10 cellular contexts compared by ENCODE assay signal in the genomic region with DNA sequence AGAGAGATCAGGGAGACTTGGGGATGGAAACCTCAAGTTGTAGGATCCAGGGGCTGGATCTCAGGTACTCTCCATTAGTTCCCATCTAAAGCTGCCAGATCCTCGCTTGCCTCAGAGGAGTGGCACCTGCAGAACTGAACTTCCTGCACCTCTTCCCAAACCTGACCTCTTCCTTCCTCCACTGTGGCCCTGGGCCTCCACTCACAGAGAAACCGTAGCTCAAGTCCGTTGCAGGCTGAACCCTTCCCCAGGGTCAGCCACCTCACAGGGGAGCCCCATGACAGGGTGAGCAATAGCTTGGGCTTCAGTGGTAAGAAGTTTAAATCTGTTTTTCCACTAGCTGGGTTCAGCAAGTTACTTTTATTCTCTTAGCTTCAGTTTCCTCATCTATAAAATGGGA. TPM values are rescaled to one million over a fixed set of nuclear protein-coding genes. Genes with fewer than 3 reads are reported as not detected.
DNase-seq lines count a peak whose midpoint lies in the region; ATAC-seq, FAIRE-seq and TF ChIP-seq lines count a peak whose summit lies in the region.
"Had no signal": no experiment of that assay in that cellular context is flagged by ENCODE, and none has a peak within 500 bp of the region (broad histone marks: within the 10 kb centered on the region; RNA-seq: fewer than 3 reads in every experiment).

No MANE protein-coding gene starts in this region.

- H3K4me1 Mint-ChIP-seq in Caco-2 (ENCODE audit: low read depth, unreplicated experiment) = peaks cover 81% of the 10 kb centered on the region
- peaks cover 71% of the 10 kb centered on the region for H3K4me1 Mint-ChIP-seq in astrocyte (ENCODE audit: low read depth, unreplicated experiment)

- H3K4me3 Mint-ChIP-seq in Caco-2 (ENCODE audit: unreplicated experiment) = no peak overlapping the region
- no peak overlapping the region for H3K4me3 Mint-ChIP-seq in astrocyte (ENCODE audit: unreplicated experiment)

- H3K9me3 ChIP-seq in Caco-2 (no peaks in the 10 kb centered on the region), KOPT-K1 (ENCODE audit: insufficient read depth, low read length, poor library complexity, severe bottlenecking) (no peaks in the 10 kb centered on the region), astrocyte (ENCODE audit: insufficient read depth, low read depth, low read length) (no peaks in the 10 kb centered on the region), neutrophil (no peaks in the 10 kb centered on the region)

- FAIRE-seq in astrocyte (lab: Jason Lieb, UNC) = no peak

- H2AFZ ChIP-seq in astrocyte (ENCODE audit: low read depth, low read length) = no peak overlapping the region

- ATAC-seq in HG03432 (IDR thresholded peaks at IDR 0.05; ENCODE audit: unreplicated experiment) (no peak), HG02885 (IDR thresholded peaks at IDR 0.05; ENCODE audit: poor library complexity, unreplicated experiment) (no peak)

- no peak overlapping the region for H3K4me2 ChIP-seq in astrocyte (ENCODE audit: low read length)

- no peaks in the 10 kb centered on the region for H3K79me2 ChIP-seq in astrocyte (ENCODE audit: insufficient read depth, low read length)

- no peaks in the 10 kb centered on the region for H3K9me3 Mint-ChIP-seq in Caco-2 (ENCODE audit: unreplicated experiment)
- H3K9me3 Mint-ChIP-seq in astrocyte (ENCODE audit: unreplicated experiment) = no peaks in the 10 kb centered on the region

- no peaks in the 10 kb centered on the region for H3K27me3 ChIP-seq in Caco-2 (replicated peaks; ENCODE audit: control insufficient read depth, insufficient read depth, low read length)
- H3K27me3 ChIP-seq in astrocyte (ENCODE audit: insufficient read depth, low read length) = no peaks in the 10 kb centered on the region
- no peaks in the 10 kb centered on the region for H3K27me3 ChIP-seq in neutrophil

- intact Hi-C loops in Caco-2 (cut with micrococcal nuclease; ENCODE audit: unreplicated experiment) = no loop called here

- H3K27ac ChIP-seq in KOPT-K1 (ENCODE audit: low read depth, low read length, poor library complexity, severe bottlenecking) (peak overlapping the region; percentile 75), astrocyte (ENCODE audit: low read depth, low read length) (peak overlapping the region; percentile 81), neutrophil (peak overlapping the region; percentile 97)
- H3K27ac ChIP-seq: SK-N-MC had no signal

- POLR2A ChIA-PET in Caco-2 (lab: Charles Lee) = no interaction called here

- TF ChIP-seq CTCF in Caco-2 (IDR thresholded peaks at IDR 0.05; ENCODE audit: insufficient read depth in 1 of 2, low read depth in 1 of 2, low read length in 1 of 2, severe bottlenecking in 1 of 2, unreplicated experiment in 1 of 2) = no peak
- TF ChIP-seq CTCF in astrocyte (IDR thresholded peaks at IDR 0.05; ENCODE audit: insufficient read depth, low read depth, low read length) = no peak
- no peak for TF ChIP-seq CTCF in neutrophil (IDR thresholded peaks at IDR 0.05)

- peaks cover 4% of the 10 kb centered on the region for H4K20me1 ChIP-seq in astrocyte (ENCODE audit: insufficient read depth, low read length)

- H3K9ac ChIP-seq in astrocyte (ENCODE audit: low read length) = peak overlapping the region; percentile 59

- H3K27ac Mint-ChIP-seq in Caco-2 (ENCODE audit: unreplicated experiment) (peak overlapping the region; percentile 89), astrocyte (ENCODE audit: unreplicated experiment) (peak overlapping the region; percentile 99)

- H3K4me3 ChIP-seq in Caco-2 (ENCODE audit: low read depth, low read length) (no peak overlapping the region), astrocyte (ENCODE audit: insufficient read depth, low read depth, low read length) (no peak overlapping the region), neutrophil (ENCODE audit: low read depth in 1 of 2, low read length in 1 of 2) (peak overlapping the region; percentile 34 to 40)
- H3K4me3 ChIP-seq: SK-N-MC had no signal

- H3K36me3 Mint-ChIP-seq in Caco-2 (ENCODE audit: insufficient read depth, unreplicated experiment) = peaks cover 54% of the 10 kb centered on the region
- peaks cover 3% of the 10 kb centered on the region for H3K36me3 Mint-ChIP-seq in astrocyte (ENCODE audit: low read depth, unreplicated experiment)

- no peaks in the 10 kb centered on the region for H3K27me3 Mint-ChIP-seq in Caco-2 (ENCODE audit: insufficient read depth, unreplicated experiment)
- H3K27me3 Mint-ChIP-seq in astrocyte (ENCODE audit: low read depth, unreplicated experiment) = no peaks in the 10 kb centered on the region

- DNase-seq in Caco-2 = no peak
- no peak for DNase-seq in astrocyte (ENCODE audit: low read depth)
- no peak for DNase-seq in NK-92 treated with Interleukin-12 subunit alpha and Interleukin-12 subunit beta, amount 100 ng/mL, for 24 hours (lab: John Stamatoyannopoulos, UW)
- DNase-seq in kidney glomerular epithelial cell (lab: John Stamatoyannopoulos, UW) = no peak
- DNase-seq: effector CD8-positive, alpha-beta T cell had no signal

- H3K4me1 ChIP-seq in Caco-2 (peaks cover 95% of the 10 kb centered on the region), astrocyte (ENCODE audit: insufficient read depth, low read length) (peaks cover 53% of the 10 kb centered on the region), neutrophil (ENCODE audit: control insufficient read depth in 1 of 2, insufficient read depth in 1 of 2, low read depth in 1 of 2, low read length in 1 of 2) (peaks cover 40 to 49% of the 10 kb centered on the region in 2 experiments)

- H3K36me3 ChIP-seq in Caco-2 (ENCODE audit: control insufficient read depth, insufficient read depth, low read length) (no peaks in the 10 kb centered on the region), KOPT-K1 (ENCODE audit: insufficient read depth, low read length) (peaks cover 15% of the 10 kb centered on the region), astrocyte (ENCODE audit: insufficient read depth, low read length) (peaks cover 2% of the 10 kb centered on the region), neutrophil (peaks cover 29% of the 10 kb centered on the region)

- no TSS peak for BruUV-seq in Caco-2 (replicated peaks; lab: Mats Ljungman, UMichigan)

- CTCF ChIA-PET in Caco-2 (lab: Charles Lee) = no interaction called here

RNA-seq across cellular contexts. Expression of gene CFAP45, which starts 11.7 kb away (rescaled TPM):
- 1.1 and 1.5 TPM in 2 replicates for total RNA-seq in Caco-2 (2022)
- total RNA-seq in astrocyte = 3.2 and 4.3 TPM in 2 replicates

RNA-seq across cellular contexts. Expression of gene TAGLN2, which starts 13.6 kb away (rescaled TPM):
- total RNA-seq in Caco-2 (2022) (518 and 531 TPM in 2 replicates), astrocyte (614 and 688 TPM in 2 replicates)

RNA-seq across cellular contexts. Expression of gene IGSF9, which starts 33.7 kb away (rescaled TPM):
- 19.6 and 21.2 TPM in 2 replicates for total RNA-seq in Caco-2 (2022)
- total RNA-seq in astrocyte = 0.89 and 2.1 TPM in 2 replicates

RNA-seq across cellular contexts. Expression of gene SLAMF9, which starts 42.4 kb away (rescaled TPM):
- total RNA-seq in Caco-2 (2022) = 0.36 TPM in 1 of 2 replicates, not detected in the other
- total RNA-seq in astrocyte = 0.43 TPM in 1 of 2 replicates, not detected in the other

RNA-seq across cellular contexts. Expression of gene VSIG8, which starts 49.2 kb away (rescaled TPM):
- total RNA-seq in Caco-2 (2022) (not detected in 2 replicates), astrocyte (not detected in 2 replicates)

Comparison
In these comparisons a context has a peak if more than half of its experiments do, and no peak if none do; other contexts are left out.
1. H3K4me3 ChIP-seq: peak in neutrophil (2 of 2); none in Caco-2 (single experiment) and astrocyte (single experiment).
2. Peak in every context shown above with its lines, with median percentiles within 50 percentile points of each other: H3K27ac ChIP-seq.